ENCODE assay signal across 17 cellular contexts in genomic region chr14:37447883-37448391, GRCh38.
"Had no signal": no experiment of that assay in that cellular context is flagged by ENCODE, and none has a peak within 500 bp of the region (broad histone marks: within the 10 kb centered on the region; RNA-seq: fewer than 3 reads in every experiment).

No MANE protein-coding gene starts in this region.

- H3K9me3 ChIP-seq: gastroesophageal sphincter, tibial nerve had no signal

- ATAC-seq: gastroesophageal sphincter; left colon; natural killer cell treated with Interleukin-12 subunit alpha and Interleukin-12 subunit beta and Interleukin-15 and Interleukin-18, amount 100 ng/mL, for 72 hours; right cardiac atrium had no signal

- H3K27me3 ChIP-seq: gastroesophageal sphincter, tibial nerve had no signal

- H3K27ac Mint-ChIP-seq: activated naive CD8-positive, alpha-beta T cell treated with anti-CD3 and anti-CD28 coated beads, Interleukin-2, amount 10 ng/mL, durations not matched to agents 7 days and 5 days; brain; natural killer cell treated with Interleukin-12 subunit alpha and Interleukin-12 subunit beta and Interleukin-15 and Interleukin-18, amount 100 ng/mL, for 72 hours had no signal

- H3K4me1 Mint-ChIP-seq: activated naive CD8-positive, alpha-beta T cell treated with anti-CD3 and anti-CD28 coated beads, Interleukin-2, amount 10 ng/mL, durations not matched to agents 7 days and 5 days; brain had no signal

- H3K27ac ChIP-seq: gastroesophageal sphincter, tibial nerve had no signal

- H3K27me3 Mint-ChIP-seq: activated naive CD8-positive, alpha-beta T cell treated with anti-CD3 and anti-CD28 coated beads, Interleukin-2, amount 10 ng/mL, durations not matched to agents 7 days and 5 days; brain; natural killer cell treated with Interleukin-12 subunit alpha and Interleukin-12 subunit beta and Interleukin-15 and Interleukin-18, amount 100 ng/mL, for 72 hours had no signal

- H3K4me3 ChIP-seq: gastroesophageal sphincter, tibial nerve had no signal

- H3K36me3 ChIP-seq: gastroesophageal sphincter had no signal

- H3K4me3 Mint-ChIP-seq: activated naive CD8-positive, alpha-beta T cell treated with anti-CD3 and anti-CD28 coated beads, Interleukin-2, amount 10 ng/mL, durations not matched to agents 7 days and 5 days; brain; natural killer cell treated with Interleukin-12 subunit alpha and Interleukin-12 subunit beta and Interleukin-15 and Interleukin-18, amount 100 ng/mL, for 72 hours had no signal

- H3K36me3 Mint-ChIP-seq: activated naive CD8-positive, alpha-beta T cell treated with anti-CD3 and anti-CD28 coated beads, Interleukin-2, amount 10 ng/mL, durations not matched to agents 7 days and 5 days; natural killer cell treated with Interleukin-12 subunit alpha and Interleukin-12 subunit beta and Interleukin-15 and Interleukin-18, amount 100 ng/mL, for 72 hours had no signal

- H3K4me1 ChIP-seq: gastroesophageal sphincter, tibial nerve had no signal

- DNase-seq: activated CD4-positive, alpha-beta T cell treated with anti-CD3 and anti-CD28 coated beads, Interleukin-2, amount 50 U/mL, for 1 hour; activated CD4-positive, CD25-positive, alpha-beta regulatory T cell; activated CD8-positive, alpha-beta memory T cell treated with anti-CD3 and anti-CD28 coated beads for 24 hours; activated naive CD8-positive, alpha-beta T cell treated with anti-CD3 and anti-CD28 coated beads, Interleukin-2, amount 10 ng/mL, durations not matched to agents 7 days and 5 days; cortex of kidney; effector CD4-positive, alpha-beta T cell; left colon; mesenchymal stem cell; nucleus accumbens; right cardiac atrium; small intestine; stimulated activated CD4-positive, alpha-beta T cell treated with anti-CD3 and anti-CD28 coated beads, Interleukin-4, amount 100 ng/mL, for 24 hours; stimulated activated naive CD4-positive, alpha-beta T cell had no signal
